14 cellular contexts compared by ENCODE assay signal in genomic region chr17:74245145-74245817, GRCh38. TPM values are rescaled to one million over a fixed set of nuclear protein-coding genes. Genes with fewer than 3 reads are reported as not detected.
DNase-seq lines count a peak whose midpoint lies in the region; ATAC-seq and TF ChIP-seq lines count a peak whose summit lies in the region.
"Had no signal": no experiment of that assay in that cellular context is flagged by ENCODE, and none has a peak within 500 bp of the region (broad histone marks: within the 10 kb centered on the region; RNA-seq: fewer than 3 reads in every experiment).

No MANE protein-coding gene starts in this region.

- H3K9me3 ChIP-seq in smooth muscle cell (replicated peaks; ENCODE audit: low read depth) = no peaks in the 10 kb centered on the region
- H3K9me3 ChIP-seq: testis had no signal

- no peak overlapping the region for H3K9ac ChIP-seq in smooth muscle cell (ENCODE audit: low read depth)

- H3F3A ChIP-seq in smooth muscle cell (ENCODE audit: low read depth) = no peaks in the 10 kb centered on the region

- peak overlapping the region; percentile 29 for H2AFZ ChIP-seq in smooth muscle cell (ENCODE audit: low read depth)

- ATAC-seq in stimulated activated naive CD8-positive, alpha-beta T cell treated with anti-CD3 and anti-CD28 coated beads, Interleukin-15, Interleukin-2, amounts not matched to agents 100 U/mL and 50 U/mL, for 24 hours = no peak
- ATAC-seq: activated CD4-positive, alpha-beta T cell treated with anti-CD3 and anti-CD28 coated beads for 36 hours had no signal

- no peak overlapping the region for H3K4me3 ChIP-seq in choroid plexus epithelial cell (ENCODE audit: low read depth, low read length)
- no peak overlapping the region for H3K4me3 ChIP-seq in smooth muscle cell
- H3K4me3 ChIP-seq: testis had no signal

- 19% methylated on average over 18 of the region's 21 CpGs for WGBS in smooth muscle cell (ENCODE audit: low lambda C conversion rate)

- no peaks in the 10 kb centered on the region for H3K36me3 ChIP-seq in smooth muscle cell (ENCODE audit: low read depth)

- H3K79me2 ChIP-seq in smooth muscle cell (ENCODE audit: low read depth) = no peaks in the 10 kb centered on the region

- in situ Hi-C loops in GM13977 (cut with MboI; ENCODE audit: low pct_unique_long_range_greater_than_20kb, low sequenced_read_pairs, unreplicated experiment) = no loop called here

- TF ChIP-seq CTCF in choroid plexus epithelial cell (conservative IDR thresholded peaks at IDR 0.05; ENCODE audit: low read depth, low read length) = no peak
- TF ChIP-seq CTCF in smooth muscle cell (IDR thresholded peaks at IDR 0.05; ENCODE audit: borderline replicate concordance, insufficient read depth, poor library complexity, severe bottlenecking) = no peak
- no peak for TF ChIP-seq CTCF in GM13977 (IDR thresholded peaks at IDR 0.05; ENCODE audit: extremely low read depth, insufficient read depth, missing control alignments)

- DNase-seq in NCI-H69 (lab: John Stamatoyannopoulos, UW) = peak; percentile 21
- DNase-seq in choroid plexus epithelial cell (ENCODE audit: low read depth) = peak; percentile 25
- DNase-seq in left kidney (ENCODE audit: low read depth, low spot score) = peak; percentile 82
- peak; percentile 40 for DNase-seq in smooth muscle cell (lab: John Stamatoyannopoulos, UW; ENCODE audit: unreplicated experiment)
- no peak for DNase-seq in stimulated activated naive CD8-positive, alpha-beta T cell treated with anti-CD3 and anti-CD28 coated beads, Interleukin-15, Interleukin-2, amounts not matched to agents 100 U/mL and 50 U/mL, for 24 hours
- DNase-seq in stimulated activated CD4-positive, alpha-beta T cell treated with anti-CD3 and anti-CD28 coated beads, Interleukin-2, amount 100 ng/mL, for 48 hours = no peak
- no peak for DNase-seq in NCI-H2171 treated with DMSO at 0.1 percent for 48 hours (lab: John Stamatoyannopoulos, UW)
- DNase-seq in GM13977 (ENCODE audit: low spot score) = no peak
- DNase-seq: activated CD4-positive, alpha-beta T cell treated with anti-CD3 and anti-CD28 coated beads for 36 hours; central memory CD4-positive, alpha-beta T cell; KG1; NCI-H187 treated with DMSO at 0.1 percent for 48 hours; testis had no signal

- no peak overlapping the region for H3K27ac ChIP-seq in smooth muscle cell (ENCODE audit: low read depth)
- H3K27ac ChIP-seq: testis had no signal

- no peaks in the 10 kb centered on the region for H3K27me3 ChIP-seq in smooth muscle cell (ENCODE audit: low read depth)
- H3K27me3 ChIP-seq: testis had no signal

- peak overlapping the region; percentile 57 for H3K4me2 ChIP-seq in smooth muscle cell

- H3K4me1 ChIP-seq in smooth muscle cell (ENCODE audit: low read depth) = peaks cover 14% of the 10 kb centered on the region

- no peaks in the 10 kb centered on the region for H4K20me1 ChIP-seq in smooth muscle cell (ENCODE audit: low read depth)

RNA-seq across cellular contexts. Expression of gene DNAI2, which starts 28.8 kb away (rescaled TPM):
- not detected in 2 replicates for total RNA-seq in smooth muscle cell
- not detected in 2 replicates for polyA plus RNA-seq in smooth muscle cell
- total RNA-seq: renal cortical epithelial cell had no signal

RNA-seq across cellular contexts. Expression of gene TTYH2, which starts 31.9 kb away (rescaled TPM):
- total RNA-seq in smooth muscle cell = 0.94 and 1.6 TPM in 2 replicates
- 1.3 and 1.9 TPM in 2 replicates for polyA plus RNA-seq in smooth muscle cell

RNA-seq across cellular contexts. Expression of gene RPL38, which starts 41.8 kb away (rescaled TPM):
- total RNA-seq in smooth muscle cell = 377 and 449 TPM in 2 replicates
- 889 and 1,006 TPM in 2 replicates for polyA plus RNA-seq in smooth muscle cell

Comparison
In these comparisons a context has a peak if more than half of its experiments do, and no peak if none do; other contexts are left out.
1. DNase-seq: peak in NCI-H69 (single experiment), choroid plexus epithelial cell (single experiment), left kidney (single experiment) and smooth muscle cell (single experiment); none in stimulated activated naive CD8-positive, alpha-beta T cell treated with anti-CD3 and anti-CD28 coated beads, Interleukin-15, Interleukin-2, amounts not matched to agents 100 U/mL and 50 U/mL, for 24 hours (single experiment), stimulated activated CD4-positive, alpha-beta T cell treated with anti-CD3 and anti-CD28 coated beads, Interleukin-2, amount 100 ng/mL, for 48 hours (0 of 2), NCI-H2171 treated with DMSO at 0.1 percent for 48 hours (single experiment) and GM13977 (single experiment).